In the genomic region with DNA sequence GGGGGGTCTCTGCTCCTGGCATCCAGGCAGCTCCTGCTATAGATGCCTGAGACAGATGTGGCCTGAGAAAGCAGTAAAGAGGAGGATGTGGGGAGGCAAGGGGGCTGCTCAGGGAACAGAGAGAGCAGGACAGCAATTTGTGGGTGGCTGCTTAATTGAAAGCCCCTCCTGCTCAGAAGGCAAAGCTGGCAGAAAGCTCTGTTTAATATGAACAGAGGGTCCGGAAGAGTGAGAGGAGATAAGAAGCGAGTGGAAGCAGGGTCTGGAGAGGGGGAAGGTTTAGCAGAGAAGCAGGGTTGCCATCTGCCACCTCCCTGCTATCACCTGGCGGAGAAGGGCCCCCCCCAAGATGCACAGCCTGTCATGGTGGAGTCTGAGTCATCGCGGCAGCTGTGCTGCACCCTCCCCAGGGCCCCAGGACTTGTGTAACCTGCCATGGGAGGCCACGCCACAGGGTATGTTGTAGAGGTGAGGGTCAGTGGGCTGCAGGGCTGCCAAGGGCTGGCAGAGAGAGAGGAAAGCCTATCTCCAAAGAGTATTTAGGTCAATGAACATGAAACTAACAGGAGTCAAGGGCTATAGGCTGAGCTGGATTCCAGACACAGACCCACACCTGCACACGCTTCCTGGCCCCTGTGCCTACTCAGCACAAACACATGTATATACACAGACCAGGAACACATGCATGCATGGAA, we compare ENCODE assay signal across 14 cellular contexts.
DNase-seq lines count a peak whose midpoint lies in the region; TF ChIP-seq lines count a peak whose summit lies in the region.
"Had no signal": no experiment of that assay in that cellular context is flagged by ENCODE, and none has a peak within 500 bp of the region (broad histone marks: within the 10 kb centered on the region; RNA-seq: fewer than 3 reads in every experiment).

No MANE protein-coding gene starts in this region.

- H3K27ac Mint-ChIP-seq in progenitor cell of endocrine pancreas, result no peak overlapping the region
- H3K27ac Mint-ChIP-seq: T-helper 1 cell treated with Interleukin-12 subunit alpha and Interleukin-12 subunit beta and Interleukin-4 antibody, amounts not matched to agents 30 μg/mL and 1 μg/mL, for 36 hours had no signal

- H3K4me1 ChIP-seq in SK-N-SH (ENCODE audit: control insufficient read depth in 1 of 2, insufficient read depth in 2 of 2, low read depth in 1 of 2, low read length in 1 of 2), result peaks cover 0 to 6% of the 10 kb centered on the region in 2 experiments; a peak in 1 of 4 replicates

- H3K79me2 ChIP-seq in SK-N-SH (ENCODE audit: insufficient read depth), result no peaks in the 10 kb centered on the region

- H3K9me3 ChIP-seq in SK-N-SH, result no peaks in the 10 kb centered on the region

- H3K4me3 Mint-ChIP-seq in progenitor cell of endocrine pancreas (ENCODE audit: low read depth), result no peak overlapping the region
- H3K4me3 Mint-ChIP-seq: CD14-positive monocyte; T-helper 1 cell treated with Interleukin-12 subunit alpha and Interleukin-12 subunit beta and Interleukin-4 antibody, amounts not matched to agents 30 μg/mL and 1 μg/mL, for 36 hours had no signal

- TF ChIP-seq CTCF in SK-N-SH (IDR thresholded peaks at IDR 0.05), result no peak
- TF ChIP-seq CTCF in progenitor cell of endocrine pancreas (IDR thresholded peaks at IDR 0.05; ENCODE audit: unreplicated experiment), result no peak

- H3K27me3 ChIP-seq in SK-N-SH (ENCODE audit: insufficient read depth), result no peaks in the 10 kb centered on the region

- peak in 1 of 2 experiments; percentile 46; a peak in 1 of 4 replicates for TF ChIP-seq EP300 in SK-N-SH (IDR thresholded peaks at IDR 0.05; ENCODE audit: borderline replicate concordance in 1 of 2, low read depth in 1 of 2, low read length in 1 of 2)

- POLR2A ChIA-PET in SK-N-SH (lab: Yijun Ruan, JAX), result interaction anchor here (0.6 kb wide), 1 partner anchor 9 kb away, joined by 3 read pairs; no protein-coding TSS in a partner anchor

- no peak for TF ChIP-seq RAD21 in SK-N-SH (IDR thresholded peaks at IDR 0.05; ENCODE audit: low read length)

- CTCF ChIA-PET in SK-N-SH (lab: Yijun Ruan, JAX), result interaction anchor here (0.6 to 1.5 kb wide), 4 partner anchors 12 to 1609 kb away, joined by 3 to 5 read pairs (median 3); no protein-coding TSS in a partner anchor

- no peak overlapping the region for H3K4me3 ChIP-seq in SK-N-SH (ENCODE audit: low read depth in 2 of 2, low read length in 1 of 2)
- H3K4me3 ChIP-seq: SK-N-MC had no signal

- no peaks in the 10 kb centered on the region for H3F3A ChIP-seq in SK-N-SH (replicated peaks; ENCODE audit: insufficient read depth)

- no peaks in the 10 kb centered on the region for H3K9me3 Mint-ChIP-seq in progenitor cell of endocrine pancreas (ENCODE audit: low read depth)

- no peaks in the 10 kb centered on the region for H3K27me3 Mint-ChIP-seq in progenitor cell of endocrine pancreas

- no peaks in the 10 kb centered on the region for H4K20me1 ChIP-seq in SK-N-SH (ENCODE audit: insufficient read depth)

- no peak overlapping the region for H3K9ac ChIP-seq in SK-N-SH

- no peaks in the 10 kb centered on the region for H3K36me3 ChIP-seq in SK-N-SH (replicated peaks in 1 of 2; ENCODE audit: control insufficient read depth in 1 of 2, insufficient read depth in 2 of 2, low read length in 1 of 2)

- no peaks in the 10 kb centered on the region for H3K36me3 Mint-ChIP-seq in progenitor cell of endocrine pancreas (ENCODE audit: insufficient read depth)
- H3K36me3 Mint-ChIP-seq: CD14-positive monocyte had no signal

- no peak overlapping the region for H2AFZ ChIP-seq in SK-N-SH (ENCODE audit: low read depth)

- 46% methylated on average over 7 of the region's 7 CpGs for WGBS in SK-N-SH (ENCODE audit: low lambda C conversion rate)

- no peak overlapping the region for H3K4me2 ChIP-seq in SK-N-SH

- H3K27ac ChIP-seq in SK-N-SH (ENCODE audit: low read depth in 2 of 2, low read length in 1 of 2), result peak overlapping the region in 1 of 2 experiments; percentile 43; a peak in 1 of 4 replicates
- H3K27ac ChIP-seq: SK-N-MC had no signal

- H3K4me1 Mint-ChIP-seq in progenitor cell of endocrine pancreas (ENCODE audit: low read depth), result no peaks in the 10 kb centered on the region
- H3K4me1 Mint-ChIP-seq: CD14-positive monocyte had no signal

- H3K9me2 ChIP-seq in SK-N-SH, result no peaks in the 10 kb centered on the region

- peak; percentile 74 for DNase-seq in DMS 273 treated with DMSO at 0.1 percent for 48 hours (lab: John Stamatoyannopoulos, UW)
- DNase-seq in NCI-H2171 treated with DMSO at 0.1 percent for 48 hours (lab: John Stamatoyannopoulos, UW), result peak; percentile 98
- DNase-seq in SK-N-SH, result peak; percentile 67
- peak; percentile 10 for DNase-seq in progenitor cell of endocrine pancreas (ENCODE audit: low spot score, unreplicated experiment)
- DNase-seq in germinal center (ENCODE audit: low spot score), result no peak
- no peak for DNase-seq in T1000 (lab: John Stamatoyannopoulos, UW)
- DNase-seq in islet precursor cell, result no peak
- DNase-seq: DMS79 treated with DMSO at 0.1 percent for 48 hours, NCI-H2081 treated with DMSO at 0.1 percent for 48 hours, NCI-H345, PC-3 had no signal

TF ChIP-seq in SK-N-SH, 30 proteins besides CTCF, POLR2A, EP300 and RAD21:
- TF ChIP-seq GATA2 (CRISPR knock-in tag; IDR thresholded peaks at IDR 0.05), result peak; percentile 75
- TF ChIP-seq TCF12 (IDR thresholded peaks at IDR 0.05), result no peak
- TF ChIP-seq FOXJ3 (CRISPR knock-in tag; IDR thresholded peaks at IDR 0.05), result peak; percentile 78; the same call in 1 of the 2 replicates
- 0 out of 2 replicates have a peak, but pooled peaks have one; percentile 40 for TF ChIP-seq RCOR1 (IDR thresholded peaks at IDR 0.05; ENCODE audit: low read length)
- TF ChIP-seq, protein P1, sequence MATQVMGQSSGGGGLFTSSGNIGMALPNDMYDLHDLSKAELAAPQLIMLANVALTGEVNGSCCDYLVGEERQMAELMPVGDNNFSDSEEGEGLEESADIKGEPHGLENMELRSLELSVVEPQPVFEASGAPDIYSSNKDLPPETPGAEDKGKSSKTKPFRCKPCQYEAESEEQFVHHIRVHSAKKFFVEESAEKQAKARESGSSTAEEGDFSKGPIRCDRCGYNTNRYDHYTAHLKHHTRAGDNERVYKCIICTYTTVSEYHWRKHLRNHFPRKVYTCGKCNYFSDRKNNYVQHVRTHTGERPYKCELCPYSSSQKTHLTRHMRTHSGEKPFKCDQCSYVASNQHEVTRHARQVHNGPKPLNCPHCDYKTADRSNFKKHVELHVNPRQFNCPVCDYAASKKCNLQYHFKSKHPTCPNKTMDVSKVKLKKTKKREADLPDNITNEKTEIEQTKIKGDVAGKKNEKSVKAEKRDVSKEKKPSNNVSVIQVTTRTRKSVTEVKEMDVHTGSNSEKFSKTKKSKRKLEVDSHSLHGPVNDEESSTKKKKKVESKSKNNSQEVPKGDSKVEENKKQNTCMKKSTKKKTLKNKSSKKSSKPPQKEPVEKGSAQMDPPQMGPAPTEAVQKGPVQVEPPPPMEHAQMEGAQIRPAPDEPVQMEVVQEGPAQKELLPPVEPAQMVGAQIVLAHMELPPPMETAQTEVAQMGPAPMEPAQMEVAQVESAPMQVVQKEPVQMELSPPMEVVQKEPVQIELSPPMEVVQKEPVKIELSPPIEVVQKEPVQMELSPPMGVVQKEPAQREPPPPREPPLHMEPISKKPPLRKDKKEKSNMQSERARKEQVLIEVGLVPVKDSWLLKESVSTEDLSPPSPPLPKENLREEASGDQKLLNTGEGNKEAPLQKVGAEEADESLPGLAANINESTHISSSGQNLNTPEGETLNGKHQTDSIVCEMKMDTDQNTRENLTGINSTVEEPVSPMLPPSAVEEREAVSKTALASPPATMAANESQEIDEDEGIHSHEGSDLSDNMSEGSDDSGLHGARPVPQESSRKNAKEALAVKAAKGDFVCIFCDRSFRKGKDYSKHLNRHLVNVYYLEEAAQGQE (IDR thresholded peaks at IDR 0.05; ENCODE audit: low read depth, low read length), result no peak
TF ChIP-seq in SK-N-SH: peak in this region for 3.

Comparison
In these comparisons a context has a peak if more than half of its experiments do, and no peak if none do; other contexts are left out.
1. DNase-seq: peak in DMS 273 treated with DMSO at 0.1 percent for 48 hours (single experiment), NCI-H2171 treated with DMSO at 0.1 percent for 48 hours (single experiment), SK-N-SH (single experiment) and progenitor cell of endocrine pancreas (single experiment); none in germinal center (single experiment), T1000 (single experiment) and islet precursor cell (single experiment).